In genomic region chr9:98989036-98990000, GRCh38 we compare ENCODE assay signal across 9 cellular contexts. TPM values are rescaled to one million over a fixed set of nuclear protein-coding genes. Genes with fewer than 3 reads are reported as not detected.
DNase-seq lines count a peak whose midpoint lies in the region; ATAC-seq and TF ChIP-seq lines count a peak whose summit lies in the region.
"Had no signal": no experiment of that assay in that cellular context is flagged by ENCODE, and none has a peak within 500 bp of the region (broad histone marks: within the 10 kb centered on the region; RNA-seq: fewer than 3 reads in every experiment).

No MANE protein-coding gene starts in this region.

- peaks cover 3% of the 10 kb centered on the region; the same call in 1 of the 3 replicates for H3K4me1 Mint-ChIP-seq in GM23338

- H3K27ac ChIP-seq in GM23338 (ENCODE audit: low read depth): no peak overlapping the region
- H3K27ac ChIP-seq in SJSA1: peak overlapping the region; percentile 86

- H3K9me3 Mint-ChIP-seq in GM23338: peaks cover 27% of the 10 kb centered on the region

- H3K27ac Mint-ChIP-seq in GM23338: no peak overlapping the region

- ATAC-seq in GM23338: peak; percentile 85
- no peak for ATAC-seq in GM18498 (IDR thresholded peaks at IDR 0.05; ENCODE audit: unreplicated experiment)
- no peak for ATAC-seq in HG03039 (IDR thresholded peaks at IDR 0.05; ENCODE audit: unreplicated experiment)

- no peak for DNase-seq in GM23338 (ENCODE audit: low spot score)
- DNase-seq in SJSA1 (ENCODE audit: low read depth in 1 of 2, low spot score in 2 of 2): peak; percentile 97
- DNase-seq in glomerular visceral epithelial cell (ENCODE audit: extremely low spot score): peak; percentile 98
- peak; percentile 19 for DNase-seq in stimulated activated CD8-positive, alpha-beta memory T cell treated with anti-CD3 and anti-CD28 coated beads, Interleukin-4, amount 100 ng/mL, for 48 hours
- no peak for DNase-seq in stimulated activated naive CD4-positive, alpha-beta T cell (lab: John Stamatoyannopoulos, UW)
- no peak for DNase-seq in NCI-H2171 treated with DMSO at 0.1 percent for 48 hours (lab: John Stamatoyannopoulos, UW)

- H3F3A ChIP-seq in GM23338 (replicated peaks; ENCODE audit: low read depth): no peaks in the 10 kb centered on the region

- H3K36me3 ChIP-seq in GM23338 (ENCODE audit: insufficient read depth) (no peaks in the 10 kb centered on the region), SJSA1 (no peaks in the 10 kb centered on the region)

- H3K4me3 ChIP-seq in GM23338 (no peak overlapping the region), SJSA1 (no peak overlapping the region)

- H3K4me3 Mint-ChIP-seq in GM23338: no peak overlapping the region

- peak; percentile 23 to 29; a peak in 1 of 4 replicates for TF ChIP-seq CTCF in GM23338 (conservative IDR thresholded peaks at IDR 0.05; ENCODE audit: low read depth in 2 of 2)

- H2AFZ ChIP-seq in GM23338: no peak overlapping the region

- H3K27me3 Mint-ChIP-seq in GM23338 (ENCODE audit: insufficient read depth, low read depth, poor library complexity): peaks cover 14% of the 10 kb centered on the region

- no peaks in the 10 kb centered on the region for H3K79me2 ChIP-seq in GM23338 (replicated peaks; ENCODE audit: insufficient read depth)

- no peaks in the 10 kb centered on the region for H4K20me1 ChIP-seq in GM23338 (replicated peaks; ENCODE audit: insufficient read depth)

- H3K4me1 ChIP-seq in GM23338 (ENCODE audit: insufficient read depth) (no peaks in the 10 kb centered on the region), SJSA1 (replicated peaks) (peaks cover 57% of the 10 kb centered on the region)

- H3K4me2 ChIP-seq in GM23338: no peak overlapping the region

- no peaks in the 10 kb centered on the region for H3K9me2 ChIP-seq in GM23338 (ENCODE audit: insufficient read depth)

- no peaks in the 10 kb centered on the region for H3K9me3 ChIP-seq in SJSA1 (replicated peaks)

- H3K27me3 ChIP-seq in GM23338 (ENCODE audit: insufficient read depth): no peaks in the 10 kb centered on the region
- H3K27me3 ChIP-seq in SJSA1 (replicated peaks): no peaks in the 10 kb centered on the region

- peaks cover 11% of the 10 kb centered on the region for H3K36me3 Mint-ChIP-seq in GM23338 (ENCODE audit: low read depth)

TF ChIP-seq in GM23338, 12 proteins besides CTCF, POLR2A, EP300 and RAD21:
- TF ChIP-seq REST (IDR thresholded peaks at IDR 0.05; ENCODE audit: unreplicated experiment) (no peak), ZNF114 (CRISPR knock-in tag; IDR thresholded peaks at IDR 0.05) (no peak), JUNB (IDR thresholded peaks at IDR 0.05; ENCODE audit: unreplicated experiment) (no peak), NANOG (IDR thresholded peaks at IDR 0.05; ENCODE audit: borderline replicate concordance) (no peak), POLR2AphosphoS5 (IDR thresholded peaks at IDR 0.05; ENCODE audit: low read depth) (no peak), ZNF331 (CRISPR knock-in tag; IDR thresholded peaks at IDR 0.05; ENCODE audit: low read depth) (no peak), EZH2 (IDR thresholded peaks at IDR 0.05; ENCODE audit: low read depth, unreplicated experiment) (no peak), ZNF462 (CRISPR knock-in tag; IDR thresholded peaks at IDR 0.05) (no peak), EZH2phosphoT487 (IDR thresholded peaks at IDR 0.05; ENCODE audit: unreplicated experiment) (no peak), CREB1 (CRISPR knock-in tag; IDR thresholded peaks at IDR 0.05; ENCODE audit: low read depth) (no peak), ETS1 (IDR thresholded peaks at IDR 0.05) (no peak), STAT1 (IDR thresholded peaks at IDR 0.05; ENCODE audit: unreplicated experiment) (no peak)
TF ChIP-seq in GM23338: peak in this region for 0.

RNA-seq across cellular contexts. Expression of gene COL15A1, which starts 45.6 kb away (rescaled TPM):
- 0.17 and 0.50 TPM in 2 replicates for total RNA-seq in GM23338 (2014; rRNA removed; shearing (Covaris generic))
- 0.18 TPM in 1 of 2 replicates, not detected in the other for polyA plus RNA-seq in GM23338 (2016; fragmentation: Nextera tagmentation; extraction: Ambion mirVana)
- total RNA-seq in SJSA1 (2014; rRNA removed; shearing (Covaris generic)): 0.22 and 0.50 TPM in 2 replicates
- total RNA-seq: endothelial cell of umbilical vein had no signal
- polyA plus RNA-seq: endothelial cell of umbilical vein had no signal

Comparison
In these comparisons a context has a peak if more than half of its experiments do, and no peak if none do; other contexts are left out.
1. DNase-seq: peak in SJSA1 (2 of 2), glomerular visceral epithelial cell (single experiment) and stimulated activated CD8-positive, alpha-beta memory T cell treated with anti-CD3 and anti-CD28 coated beads, Interleukin-4, amount 100 ng/mL, for 48 hours (single experiment); none in GM23338 (single experiment), stimulated activated naive CD4-positive, alpha-beta T cell (0 of 6) and NCI-H2171 treated with DMSO at 0.1 percent for 48 hours (single experiment).